Comparison of ENCODE assay signal across 1 cellular context in the genomic region with DNA sequence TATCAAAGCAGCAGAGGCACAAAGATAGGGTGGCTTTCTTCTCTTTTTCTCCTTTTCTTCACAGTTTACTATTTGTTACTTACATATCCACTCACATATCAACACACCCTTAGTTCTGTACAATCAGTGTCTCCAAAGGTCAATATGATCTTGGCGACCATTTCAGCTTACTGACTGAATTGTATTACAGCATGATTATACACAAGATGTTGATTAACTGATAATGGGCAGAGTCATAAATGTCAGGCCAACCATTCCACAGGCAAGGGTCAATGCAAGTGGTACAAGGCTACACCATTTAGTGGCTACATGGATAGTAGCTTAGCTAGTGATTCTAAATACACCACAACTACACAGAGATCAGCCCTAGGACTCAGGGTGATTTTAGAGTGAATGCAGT.
TF ChIP-seq lines count a peak whose summit lies in the region.

No MANE protein-coding gene starts in this region.

TF ChIP-seq in HepG2, 621 proteins besides CTCF, POLR2A, EP300 and RAD21:
- TF ChIP-seq, protein P1, sequence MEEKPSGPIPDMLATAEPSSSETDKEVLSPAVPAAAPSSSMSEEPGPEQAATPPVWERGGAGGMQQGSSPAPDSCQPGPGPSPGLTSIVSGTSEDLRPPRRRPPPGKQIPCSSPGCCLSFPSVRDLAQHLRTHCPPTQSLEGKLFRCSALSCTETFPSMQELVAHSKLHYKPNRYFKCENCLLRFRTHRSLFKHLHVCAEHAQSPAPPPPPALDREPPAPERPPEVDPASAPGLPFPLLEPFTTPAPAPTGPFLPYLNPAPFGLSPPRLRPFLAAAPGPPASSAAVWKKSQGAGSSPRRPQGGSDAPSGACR (CRISPR knock-in tag; IDR thresholded peaks at IDR 0.05): no peak
- TF ChIP-seq ZNF775 (CRISPR knock-in tag; IDR thresholded peaks at IDR 0.05; ENCODE audit: borderline replicate concordance): no peak
TF ChIP-seq in HepG2: peak in this region for 0.
